In the genomic region with DNA sequence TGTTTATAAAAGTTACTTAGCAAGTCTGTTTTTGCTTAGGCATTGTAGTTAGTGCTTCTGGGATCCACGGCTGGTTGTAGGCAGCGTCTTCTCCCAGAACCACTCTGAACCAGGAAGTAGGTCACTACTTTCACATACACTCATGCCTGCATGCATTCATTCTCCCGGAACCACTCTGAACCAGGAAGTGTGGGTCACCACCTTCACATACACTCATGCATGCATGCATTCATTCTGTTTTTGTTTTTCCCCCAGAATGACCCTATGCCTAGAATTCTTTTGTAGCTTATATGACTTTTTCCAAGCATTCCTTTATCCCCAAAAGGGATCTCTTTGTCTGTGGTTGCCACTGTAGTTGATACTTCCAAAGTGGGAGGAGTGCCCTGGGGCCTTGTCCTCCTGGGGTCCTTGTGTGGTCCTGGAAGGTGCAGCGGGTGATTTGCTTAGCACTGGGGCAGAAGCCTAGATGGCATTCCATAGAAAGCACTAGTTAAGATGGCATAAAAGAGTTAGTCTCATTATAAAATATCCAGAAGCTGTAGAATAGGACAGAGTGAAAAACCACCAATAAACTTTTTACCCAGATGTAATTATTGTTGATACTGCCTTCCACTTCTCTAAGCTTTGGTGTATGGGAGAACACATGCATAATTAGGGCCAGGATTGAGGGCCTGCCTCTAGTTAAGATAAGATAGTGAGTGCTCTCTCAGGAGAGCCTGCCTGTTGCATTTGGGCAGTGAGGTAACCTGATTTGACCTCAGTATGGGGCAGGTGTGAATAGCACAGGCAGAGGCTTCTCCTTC, we compare ENCODE assay signal across 14 cellular contexts.
DNase-seq lines count a peak whose midpoint lies in the region; ATAC-seq and TF ChIP-seq lines count a peak whose summit lies in the region.
"Had no signal": no experiment of that assay in that cellular context is flagged by ENCODE, and none has a peak within 500 bp of the region (broad histone marks: within the 10 kb centered on the region; RNA-seq: fewer than 3 reads in every experiment).

No MANE protein-coding gene starts in this region.

- peak overlapping the region; percentile 88 for H3K27ac Mint-ChIP-seq in neural crest cell (ENCODE audit: unreplicated experiment)
- H3K27ac Mint-ChIP-seq: activated T-cell treated with anti-CD3 and anti-CD28 coated beads, Interleukin-2, amount 50 U/mL, for 72 hours had no signal

- peaks cover 0 to 7% (median 2%) of the 10 kb centered on the region in 4 donors for H3K36me3 ChIP-seq in right lobe of liver

- TF ChIP-seq CTCF in neural crest cell (conservative IDR thresholded peaks at IDR 0.05) (no peak), right lobe of liver (IDR thresholded peaks at IDR 0.05) (no peak)

- no peaks in the 10 kb centered on the region for H3K27me3 ChIP-seq in right lobe of liver
- H3K27me3 ChIP-seq: body of pancreas, sigmoid colon had no signal

- ATAC-seq in HG03571 (IDR thresholded peaks at IDR 0.05; ENCODE audit: unreplicated experiment) (no peak), right lobe of liver (no peak)
- ATAC-seq: activated T-cell treated with anti-CD3 and anti-CD28 coated beads, Interleukin-2, amount 50 U/mL, for 72 hours; body of pancreas had no signal

- peak; percentile 69 for DNase-seq in DMS79 (lab: John Stamatoyannopoulos, UW)
- DNase-seq in SK-N-DZ (ENCODE audit: low spot score) = peak; percentile 31
- peak; percentile 41 for DNase-seq in fibroblast of peridontal ligament (ENCODE audit: extremely low read depth)
- DNase-seq in neural crest cell (ENCODE audit: low read depth, low spot score) = no peak
- DNase-seq in NCI-H2227 (lab: John Stamatoyannopoulos, UW; ENCODE audit: unreplicated experiment) = no peak
- DNase-seq in right lobe of liver = no peak
- DNase-seq: activated CD4-positive, CD25-positive, alpha-beta regulatory T cell; activated T-cell treated with anti-CD3 and anti-CD28 coated beads, Interleukin-2, amount 50 U/mL, for 72 hours; body of pancreas; Karpas-422; NCI-H1930; sigmoid colon had no signal

- H3K4me3 Mint-ChIP-seq in neural crest cell = no peak overlapping the region
- H3K4me3 Mint-ChIP-seq: activated T-cell treated with anti-CD3 and anti-CD28 coated beads, Interleukin-2, amount 50 U/mL, for 72 hours had no signal

- intact Hi-C loops in right lobe of liver (cut with DNase I) = no loop called here

- WGBS in right lobe of liver (ENCODE audit: insufficient coverage, low coverage, low lambda C conversion rate, missing lambda C conversion rate) = 100% methylated on average over 1 of the region's 4 CpGs

- no peaks in the 10 kb centered on the region for H3K9me3 ChIP-seq in right lobe of liver
- H3K9me3 ChIP-seq: body of pancreas, sigmoid colon had no signal

- peaks cover 0 to 18% (median 8%) of the 10 kb centered on the region in 4 donors for H3K4me1 ChIP-seq in right lobe of liver

- H3K4me1 Mint-ChIP-seq in neural crest cell = peaks cover 33% of the 10 kb centered on the region

- H3K27me3 Mint-ChIP-seq in neural crest cell (ENCODE audit: low read depth) = no peaks in the 10 kb centered on the region

- no peak overlapping the region for H3K4me3 ChIP-seq in right lobe of liver
- H3K4me3 ChIP-seq: body of pancreas, sigmoid colon, SK-N-MC had no signal

- H3K9me3 Mint-ChIP-seq in neural crest cell = no peaks in the 10 kb centered on the region

- TF ChIP-seq POLR2A in right lobe of liver (IDR thresholded peaks at IDR 0.05) = no peak

- no peak overlapping the region for H3K27ac ChIP-seq in right lobe of liver
- H3K27ac ChIP-seq: body of pancreas, sigmoid colon, SK-N-MC had no signal

- peaks cover 58% of the 10 kb centered on the region for H3K36me3 Mint-ChIP-seq in neural crest cell (ENCODE audit: low read depth)

Comparison
In these comparisons a context has a peak if more than half of its experiments do, and no peak if none do; other contexts are left out.
1. DNase-seq: peak in DMS79 (single experiment), SK-N-DZ (single experiment) and fibroblast of peridontal ligament (single experiment); none in neural crest cell (single experiment), NCI-H2227 (single experiment) and right lobe of liver (0 of 3).